In the genomic region with DNA sequence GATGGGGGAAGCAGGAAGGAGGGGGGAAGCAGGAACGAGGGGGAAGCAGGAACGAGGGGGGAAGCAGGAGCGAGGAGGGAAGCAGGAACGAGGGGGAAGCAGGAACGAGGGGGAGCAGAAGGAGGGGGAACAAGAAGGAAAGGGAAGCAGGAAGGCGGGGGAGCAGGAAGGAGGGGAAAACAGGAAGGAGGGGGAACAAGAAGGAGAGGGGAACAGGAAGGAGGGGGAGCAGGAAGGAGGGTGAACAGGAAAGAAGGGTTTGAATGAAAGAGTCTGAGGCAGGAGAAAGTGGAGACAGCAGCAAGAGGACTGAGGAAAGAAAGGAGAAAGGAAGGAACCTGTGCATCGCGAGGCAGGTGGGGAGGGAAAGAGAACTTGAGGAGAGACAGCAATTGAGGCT, we compare ENCODE assay signal across 29 cellular contexts.
DNase-seq lines count a peak whose midpoint lies in the region; ATAC-seq, FAIRE-seq and TF ChIP-seq lines count a peak whose summit lies in the region.
"Had no signal": no experiment of that assay in that cellular context is flagged by ENCODE, and none has a peak within 500 bp of the region (broad histone marks: within the 10 kb centered on the region; RNA-seq: fewer than 3 reads in every experiment).

No MANE protein-coding gene starts in this region.

- H4K20me1 ChIP-seq in OCI-LY3 (ENCODE audit: insufficient read depth, low read length): no peaks in the 10 kb centered on the region

- peak overlapping the region; percentile 40 for H3K4me2 ChIP-seq in OCI-LY3 (ENCODE audit: low read length)

- DNase-seq in DMS 273 (lab: John Stamatoyannopoulos, UW; ENCODE audit: unreplicated experiment): peak; percentile 8
- no peak for DNase-seq in DMS 273 treated with DMSO at 0.1 percent for 48 hours (lab: John Stamatoyannopoulos, UW)
- DNase-seq in GM12892 (ENCODE audit: insufficient read length): no peak
- no peak for DNase-seq in memory B cell (ENCODE audit: low spot score in 2 of 2)
- no peak for DNase-seq in vagina (ENCODE audit: extremely low spot score in 2 of 2)
- no peak for DNase-seq in HUDEP-2 (lab: John Stamatoyannopoulos, UW; ENCODE audit: unreplicated experiment in 76 of 76)
- no peak for DNase-seq in ACHN
- DNase-seq: activated CD4-positive, alpha-beta T cell treated with anti-CD3 and anti-CD28 coated beads, Interleukin-2, amount 50 U/mL, for 1 hour; activated naive CD4-positive, alpha-beta T cell treated with Interleukin-2 at 50 U/mL for 16 hours; activated T-cell treated with anti-CD3 and anti-CD28 coated beads, Interleukin-2, amount 50 U/mL, for 48 hours; CD8-positive, alpha-beta T cell; DMS53; effector CD4-positive, alpha-beta T cell; H9; islet precursor cell; left ventricle myocardium superior; midbrain; naive thymus-derived CD8-positive, alpha-beta T cell; NCI-H1092; NCI-H187; NCI-H226; PC-3; stimulated activated CD4-positive, alpha-beta T cell treated with anti-CD3 and anti-CD28 coated beads, Interleukin-1b, Interleukin-23, amount 100 ng/mL, for 48 hours; stimulated activated CD8-positive, alpha-beta memory T cell treated with anti-CD3 and anti-CD28 coated beads, Interleukin-4, amount 100 ng/mL, for 48 hours; SW 1271; T1000; tibial artery had no signal

- no peak for TF ChIP-seq CTCF in OCI-LY3 (IDR thresholded peaks at IDR 0.05; ENCODE audit: low read depth, low read length)
- no peak for TF ChIP-seq CTCF in vagina (IDR thresholded peaks at IDR 0.05)

- intact Hi-C loops in vagina (cut with DNase I): no loop called here

- peak overlapping the region; percentile 67 for H3K4me3 Mint-ChIP-seq in memory B cell
- H3K4me3 Mint-ChIP-seq: CD8-positive, alpha-beta T cell; H9 had no signal

- no peaks in the 10 kb centered on the region for H3K36me3 Mint-ChIP-seq in memory B cell
- H3K36me3 Mint-ChIP-seq: CD8-positive, alpha-beta T cell; naive thymus-derived CD8-positive, alpha-beta T cell had no signal

- no peak overlapping the region for H3K9ac ChIP-seq in OCI-LY3 (ENCODE audit: low read length)

- H3K36me3 ChIP-seq in OCI-LY3 (replicated peaks; ENCODE audit: low read depth, low read length) (no peaks in the 10 kb centered on the region), vagina (no peaks in the 10 kb centered on the region)
- H3K36me3 ChIP-seq: tibial artery had no signal

- TF ChIP-seq POLR2A in GM12892 (IDR thresholded peaks at IDR 0.05; ENCODE audit: low read depth, low read length) (no peak), vagina (IDR thresholded peaks at IDR 0.05) (no peak)

- H3K9me3 ChIP-seq in OCI-LY3 (ENCODE audit: insufficient read depth, low read length) (no peaks in the 10 kb centered on the region), vagina (no peaks in the 10 kb centered on the region)
- H3K9me3 ChIP-seq: tibial artery had no signal

- peaks cover 8% of the 10 kb centered on the region; the same call in 1 of the 2 replicates for H3K27me3 ChIP-seq in OCI-LY3 (ENCODE audit: low read depth, low read length)
- no peaks in the 10 kb centered on the region for H3K27me3 ChIP-seq in vagina
- H3K27me3 ChIP-seq: tibial artery had no signal

- H3K27me3 Mint-ChIP-seq in memory B cell: no peaks in the 10 kb centered on the region
- H3K27me3 Mint-ChIP-seq: naive thymus-derived CD8-positive, alpha-beta T cell had no signal

- ATAC-seq in memory B cell (ENCODE audit: low read depth): no peak
- ATAC-seq: CD8-positive, alpha-beta T cell; left ventricle myocardium superior; naive thymus-derived CD8-positive, alpha-beta T cell; PC-3 had no signal

- peak; percentile 48 for FAIRE-seq in GM12892 (lab: Jason Lieb, UNC)

- no peak overlapping the region for H2AFZ ChIP-seq in OCI-LY3 (ENCODE audit: low read depth, low read length)

- H3K4me1 ChIP-seq in OCI-LY3 (ENCODE audit: low read length): peaks cover 40% of the 10 kb centered on the region
- H3K4me1 ChIP-seq in vagina: no peaks in the 10 kb centered on the region

- H3K79me2 ChIP-seq in OCI-LY3 (ENCODE audit: low read length): no peaks in the 10 kb centered on the region

- H3K27ac Mint-ChIP-seq in memory B cell: peak overlapping the region; percentile 72
- H3K27ac Mint-ChIP-seq: CD8-positive, alpha-beta T cell; H9 had no signal

- H3K27ac ChIP-seq in OCI-LY3 (ENCODE audit: low read length) (no peak overlapping the region), vagina (no peak overlapping the region)
- H3K27ac ChIP-seq: 22Rv1, tibial artery had no signal

- peaks cover 17% of the 10 kb centered on the region for H3K4me1 Mint-ChIP-seq in memory B cell

- in situ Hi-C loops in ACHN (cut with HindIII; ENCODE audit: low pct_ligation_motif_present, low pct_unique_long_range_greater_than_20kb, low sequenced_read_pairs): no loop called here

- H3K4me3 ChIP-seq in OCI-LY3 (ENCODE audit: low read length) (peak overlapping the region; percentile 32), vagina (no peak overlapping the region)
- H3K4me3 ChIP-seq: tibial artery had no signal

- no peaks in the 10 kb centered on the region for H3K9me3 Mint-ChIP-seq in memory B cell
- H3K9me3 Mint-ChIP-seq: CD8-positive, alpha-beta T cell; H9; naive thymus-derived CD8-positive, alpha-beta T cell had no signal
